In the genomic region with DNA sequence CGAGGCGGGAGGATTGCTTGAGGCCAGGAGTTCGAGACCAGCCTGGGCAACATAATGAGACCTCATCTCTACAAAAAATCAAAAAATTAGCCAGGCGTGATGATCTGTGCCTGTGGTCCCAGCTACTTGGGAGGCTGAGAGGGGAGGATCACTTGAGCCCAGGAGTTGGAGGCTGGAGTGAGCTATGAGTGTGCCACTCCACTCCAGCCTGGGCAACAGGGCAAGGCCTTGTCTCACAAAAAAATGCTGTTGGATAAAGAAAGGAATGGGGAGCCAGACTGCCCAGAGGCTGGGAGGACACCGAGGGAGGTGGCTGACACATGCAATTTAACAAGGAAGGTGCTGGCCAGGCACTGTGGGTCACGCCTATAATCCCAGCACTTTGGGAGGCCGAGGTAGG, we compare ENCODE assay signal across 11 cellular contexts. TPM values are rescaled to one million over a fixed set of nuclear protein-coding genes. Genes with fewer than 3 reads are reported as not detected.
DNase-seq lines count a peak whose midpoint lies in the region; ATAC-seq and TF ChIP-seq lines count a peak whose summit lies in the region.
"Not testable (repeated sequence)": the region's sequence is repeated elsewhere in the genome, so short reads cannot be mapped to it uniquely, and the experiment has no call there.
"Had no signal": no experiment of that assay in that cellular context is flagged by ENCODE, and none has a peak within 500 bp of the region (broad histone marks: within the 10 kb centered on the region; RNA-seq: fewer than 3 reads in every experiment).

No MANE protein-coding gene starts in this region.

- H3K4me3 Mint-ChIP-seq in T-helper 17 cell; chondrocyte (ENCODE audit: unreplicated experiment); nephron: not testable (repeated sequence)

- not testable (repeated sequence) for H3K27me3 ChIP-seq in BLaER1; gastroesophageal sphincter; rectal smooth muscle tissue (ENCODE audit: control insufficient read depth, insufficient read depth, low read length); stomach smooth muscle (ENCODE audit: control insufficient read depth in 1 of 2, insufficient read depth in 2 of 2, low read length in 2 of 2); transverse colon

- H3K4me2 ChIP-seq in BLaER1, result peak overlapping the region; percentile 92

- TF ChIP-seq EP300 in gastroesophageal sphincter (IDR thresholded peaks at IDR 0.05); transverse colon (IDR thresholded peaks at IDR 0.05; ENCODE audit: low read depth): not testable (repeated sequence)

- TF ChIP-seq POLR2A in gastroesophageal sphincter (IDR thresholded peaks at IDR 0.05); transverse colon (IDR thresholded peaks at IDR 0.05): not testable (repeated sequence)

- ATAC-seq in T-helper 17 cell, gastroesophageal sphincter: not testable (repeated sequence)

- in situ Hi-C loops in transverse colon (cut with MboI; ENCODE audit: low pct_ligation_motif_present in 1 of 4, low pct_unique_long_range_greater_than_20kb in 1 of 4, low sequenced_read_pairs in 3 of 4), result not testable (repeated sequence)

- not testable (repeated sequence) for H4K20me1 ChIP-seq in BLaER1

- DNase-seq in T-helper 17 cell, transverse colon: not testable (repeated sequence)
- peak; percentile 21 for DNase-seq in chondrocyte (ENCODE audit: low spot score)

- TF ChIP-seq CTCF in chondrocyte (IDR thresholded peaks at IDR 0.05); gastroesophageal sphincter (IDR thresholded peaks at IDR 0.05); nephron (IDR thresholded peaks at IDR 0.05; ENCODE audit: unreplicated experiment in 3 of 3); transverse colon (IDR thresholded peaks at IDR 0.05): not testable (repeated sequence)

- 33 to 60% methylated on average over 4 to 6 of the region's 7 CpGs for WGBS in gastroesophageal sphincter (ENCODE audit: low coverage in 1 of 2), 2 donors
- 65 to 70% methylated on average over 5 to 7 of the region's 7 CpGs for WGBS in transverse colon (ENCODE audit: low coverage in 1 of 2), 2 donors

- H3K36me3 ChIP-seq in BLaER1; rectal smooth muscle tissue (ENCODE audit: control insufficient read depth, insufficient read depth, low read length); transverse colon: not testable (repeated sequence)
- H3K36me3 ChIP-seq in gastroesophageal sphincter (peaks cover 0 to 32% of the 10 kb centered on the region in 2 donors), stomach smooth muscle (ENCODE audit: control insufficient read depth in 2 of 2, insufficient read depth in 2 of 2, low read length in 2 of 2) (peaks cover 30 to 31% of the 10 kb centered on the region in 2 donors)

- H3K4me3 ChIP-seq in BLaER1; rectal smooth muscle tissue (ENCODE audit: low read length); transverse colon: not testable (repeated sequence)
- H3K4me3 ChIP-seq in gastroesophageal sphincter, result peak overlapping the region in 1 of 2 donors; percentile 28
- peak overlapping the region; percentile 25 to 35 for H3K4me3 ChIP-seq in stomach smooth muscle (ENCODE audit: low read length in 2 of 2)

- H3K36me3 Mint-ChIP-seq in T-helper 17 cell (ENCODE audit: low read depth); chondrocyte (ENCODE audit: low read depth); nephron (ENCODE audit: low read depth): not testable (repeated sequence)

- H3K9ac ChIP-seq in BLaER1; rectal smooth muscle tissue (ENCODE audit: low read length): not testable (repeated sequence)
- peak overlapping the region; percentile 7 to 42 for H3K9ac ChIP-seq in stomach smooth muscle (ENCODE audit: low read length in 2 of 2)

- H3K4me1 ChIP-seq in BLaER1, result peaks cover 88% of the 10 kb centered on the region
- H3K4me1 ChIP-seq in gastroesophageal sphincter, result peaks cover 14 to 98% (median 26%) of the 10 kb centered on the region in 3 donors
- peaks cover 36% of the 10 kb centered on the region for H3K4me1 ChIP-seq in rectal smooth muscle tissue (ENCODE audit: control insufficient read depth, insufficient read depth, low read length)
- peaks cover 85% of the 10 kb centered on the region for H3K4me1 ChIP-seq in stomach smooth muscle (ENCODE audit: control insufficient read depth, insufficient read depth, low read length)
- peaks cover 11 to 45% (median 21%) of the 10 kb centered on the region in 4 donors for H3K4me1 ChIP-seq in transverse colon

- H3K9me3 ChIP-seq in BLaER1; T-helper 17 cell (ENCODE audit: control insufficient read depth, low read length, poor library complexity, severe bottlenecking); gastroesophageal sphincter; stomach smooth muscle (ENCODE audit: control insufficient read depth in 2 of 2, low read length in 2 of 2); transverse colon: not testable (repeated sequence)

- H3K27me3 Mint-ChIP-seq in T-helper 17 cell (peaks cover 32% of the 10 kb centered on the region), nephron (ENCODE audit: low read depth) (peaks cover 17% of the 10 kb centered on the region)
- H3K27me3 Mint-ChIP-seq in chondrocyte (ENCODE audit: low read depth), result not testable (repeated sequence)

- H3K27ac Mint-ChIP-seq in T-helper 17 cell, result peak overlapping the region; percentile 16
- peak overlapping the region; percentile 65 for H3K27ac Mint-ChIP-seq in chondrocyte (ENCODE audit: unreplicated experiment)
- peak overlapping the region in 2 of 3 experiments; percentile 53 to 69 for H3K27ac Mint-ChIP-seq in nephron

- intact Hi-C loops in transverse colon (cut with DNase I; ENCODE audit: low total_unique reads), result loop anchor here (1.0 kb wide), 1 partner anchor 43 kb away; no protein-coding TSS in a partner anchor

- H3K9me3 Mint-ChIP-seq in chondrocyte (ENCODE audit: low read depth); nephron: not testable (repeated sequence)

- H3K27ac ChIP-seq in BLaER1, result peak overlapping the region; percentile 57
- peak overlapping the region; percentile 36 to 92 (median 86) for H3K27ac ChIP-seq in gastroesophageal sphincter
- H3K27ac ChIP-seq in rectal smooth muscle tissue (ENCODE audit: low read depth, low read length), result peak overlapping the region; percentile 85
- peak overlapping the region; percentile 88 for H3K27ac ChIP-seq in stomach smooth muscle (ENCODE audit: low read length)
- peak overlapping the region; percentile 71 to 84 (median 74) for H3K27ac ChIP-seq in transverse colon

- not testable (repeated sequence) for H3K4me1 Mint-ChIP-seq in T-helper 17 cell
- H3K4me1 Mint-ChIP-seq in chondrocyte (ENCODE audit: low read depth) (peaks cover 64% of the 10 kb centered on the region), nephron (peaks cover 47% of the 10 kb centered on the region)

RNA-seq across cellular contexts. Expression of a gene that starts 47.5 kb away (rescaled TPM):
- total RNA-seq in T-helper 17 cell, result under 1 TPM; 0.22 to 0.29 TPM
- total RNA-seq in chondrocyte, result 4.8 to 58.3 TPM (median 57.8 TPM) in 3 replicates
- total RNA-seq in gastroesophageal sphincter, result over 10,000 TPM in 3 of 4 donors, 1,000 to 10,000 TPM in 1; 7,231 to 23,237 (median 11,307) TPM
- 1,000 to 10,000 TPM in 2 of 4 donors, 100 to 1,000 TPM in 2; 619 to 1,914 (median 1,058) TPM for total RNA-seq in transverse colon
- total RNA-seq: CD8-positive, alpha-beta T cell; G401; H7 had no signal
